ENCODE assay signal across 20 cellular contexts in genomic region chr11:30106782-30107181, GRCh38.
DNase-seq lines count a peak whose midpoint lies in the region; ATAC-seq, FAIRE-seq and TF ChIP-seq lines count a peak whose summit lies in the region.
"Had no signal": no experiment of that assay in that cellular context is flagged by ENCODE, and none has a peak within 500 bp of the region (broad histone marks: within the 10 kb centered on the region; RNA-seq: fewer than 3 reads in every experiment).

No MANE protein-coding gene starts in this region.

- no peak overlapping the region for H3K4me3 ChIP-seq in astrocyte (ENCODE audit: insufficient read depth, low read depth, low read length)
- H3K4me3 ChIP-seq: HAP-1 had no signal

- H4K20me1 ChIP-seq in astrocyte (ENCODE audit: insufficient read depth, low read length) = no peaks in the 10 kb centered on the region

- H3K9me3 Mint-ChIP-seq in astrocyte (ENCODE audit: unreplicated experiment) (no peaks in the 10 kb centered on the region), nephron (peaks cover 7% of the 10 kb centered on the region), T-cell (peaks cover 3 to 6% (median 5%) of the 10 kb centered on the region in 3 donors)
- no peaks in the 10 kb centered on the region for H3K9me3 Mint-ChIP-seq in stimulated activated naive B cell treated with anti-CD40 and anti-IgM and Interleukin-4, amounts not matched to agents 10 μg/mL and 1 μg/mL and 100 μg/mL, for 72 hours

- H3K79me2 ChIP-seq in astrocyte (ENCODE audit: insufficient read depth, low read length) = no peaks in the 10 kb centered on the region

- H3K36me3 Mint-ChIP-seq in astrocyte (ENCODE audit: low read depth, unreplicated experiment) (no peaks in the 10 kb centered on the region), nephron (ENCODE audit: low read depth) (no peaks in the 10 kb centered on the region), T-cell (no peaks in the 10 kb centered on the region)
- no peaks in the 10 kb centered on the region for H3K36me3 Mint-ChIP-seq in stimulated activated naive B cell treated with anti-CD40 and anti-IgM and Interleukin-4, amounts not matched to agents 10 μg/mL and 1 μg/mL and 100 μg/mL, for 72 hours
- H3K36me3 Mint-ChIP-seq: CD4-positive, alpha-beta memory T cell had no signal

- H3K36me3 ChIP-seq in astrocyte (ENCODE audit: insufficient read depth, low read length) = no peaks in the 10 kb centered on the region
- H3K36me3 ChIP-seq: HAP-1 had no signal

- H3K27ac ChIP-seq in astrocyte (ENCODE audit: low read depth, low read length) = no peak overlapping the region

- H3K27ac Mint-ChIP-seq in astrocyte (ENCODE audit: unreplicated experiment) = peak overlapping the region; percentile 99
- peak overlapping the region in 2 of 3 experiments; percentile 10 to 14 for H3K27ac Mint-ChIP-seq in nephron
- no peak overlapping the region for H3K27ac Mint-ChIP-seq in T-cell
- no peak overlapping the region for H3K27ac Mint-ChIP-seq in stimulated activated naive B cell treated with anti-CD40 and anti-IgM and Interleukin-4, amounts not matched to agents 10 μg/mL and 1 μg/mL and 100 μg/mL, for 72 hours
- H3K27ac Mint-ChIP-seq: CD4-positive, alpha-beta memory T cell; HFFc6 had no signal

- no peak for DNase-seq in astrocyte (ENCODE audit: low read depth)
- peak; percentile 5 for DNase-seq in putamen (ENCODE audit: low spot score)
- no peak for DNase-seq in T-cell
- no peak for DNase-seq in dermis blood vessel endothelial cell
- DNase-seq in stimulated activated naive B cell treated with anti-CD40 and anti-IgM and Interleukin-4, amounts not matched to agents 10 μg/mL and 1 μg/mL and 100 μg/mL, for 72 hours = no peak
- DNase-seq: C1 segment of cervical spinal cord; Calu3; CD4-positive, alpha-beta memory T cell; COR-L47; DMS53; DMS79 treated with DMSO at 0.1 percent for 48 hours; GF-D8; GOT3; HFFc6 had no signal

- H3K9ac ChIP-seq in astrocyte (ENCODE audit: low read length) = no peak overlapping the region

- FAIRE-seq in astrocyte (lab: Jason Lieb, UNC) = no peak
- FAIRE-seq: GM12891, GM18507, H54 had no signal

- CTCF ChIA-PET in T-cell (lab: Charles Lee) = no interaction called here

- H2AFZ ChIP-seq in astrocyte (ENCODE audit: low read depth, low read length) = no peak overlapping the region

- H3K4me3 Mint-ChIP-seq in astrocyte (ENCODE audit: unreplicated experiment) (no peak overlapping the region), nephron (no peak overlapping the region), T-cell (no peak overlapping the region)
- no peak overlapping the region for H3K4me3 Mint-ChIP-seq in stimulated activated naive B cell treated with anti-CD40 and anti-IgM and Interleukin-4, amounts not matched to agents 10 μg/mL and 1 μg/mL and 100 μg/mL, for 72 hours
- H3K4me3 Mint-ChIP-seq: CD4-positive, alpha-beta memory T cell; HFFc6 had no signal

- TF ChIP-seq CTCF in astrocyte (IDR thresholded peaks at IDR 0.05; ENCODE audit: insufficient read depth, low read depth, low read length) (no peak), nephron (IDR thresholded peaks at IDR 0.05; ENCODE audit: unreplicated experiment in 3 of 3) (no peak)

- H3K27me3 ChIP-seq in astrocyte (ENCODE audit: insufficient read depth, low read length) = no peaks in the 10 kb centered on the region

- POLR2A ChIA-PET in T-cell (lab: Charles Lee) = no interaction called here

- H3K27me3 Mint-ChIP-seq in astrocyte (ENCODE audit: low read depth, unreplicated experiment) = peaks cover 8% of the 10 kb centered on the region
- H3K27me3 Mint-ChIP-seq in nephron (ENCODE audit: low read depth) = peaks cover 3% of the 10 kb centered on the region
- H3K27me3 Mint-ChIP-seq in T-cell = no peaks in the 10 kb centered on the region
- no peaks in the 10 kb centered on the region for H3K27me3 Mint-ChIP-seq in stimulated activated naive B cell treated with anti-CD40 and anti-IgM and Interleukin-4, amounts not matched to agents 10 μg/mL and 1 μg/mL and 100 μg/mL, for 72 hours
- H3K27me3 Mint-ChIP-seq: CD4-positive, alpha-beta memory T cell had no signal

- ATAC-seq in T-cell (replicated peaks in 1 of 4) (no peak), HG03354 (IDR thresholded peaks at IDR 0.05; ENCODE audit: poor library complexity, severe bottlenecking, unreplicated experiment) (no peak)
- no peak for ATAC-seq in stimulated activated naive B cell treated with anti-CD40 and anti-IgM and Interleukin-4, amounts not matched to agents 10 μg/mL and 1 μg/mL and 100 μg/mL, for 72 hours (replicated peaks)

- no peak overlapping the region for H3K4me2 ChIP-seq in astrocyte (ENCODE audit: low read length)

- no peaks in the 10 kb centered on the region for H3K9me3 ChIP-seq in astrocyte (ENCODE audit: insufficient read depth, low read depth, low read length)
- H3K9me3 ChIP-seq: HAP-1 had no signal

- H3K4me1 Mint-ChIP-seq in astrocyte (ENCODE audit: low read depth, unreplicated experiment) (peaks cover 26% of the 10 kb centered on the region), nephron (peaks cover 6% of the 10 kb centered on the region), T-cell (no peaks in the 10 kb centered on the region)
- no peaks in the 10 kb centered on the region for H3K4me1 Mint-ChIP-seq in stimulated activated naive B cell treated with anti-CD40 and anti-IgM and Interleukin-4, amounts not matched to agents 10 μg/mL and 1 μg/mL and 100 μg/mL, for 72 hours
- H3K4me1 Mint-ChIP-seq: CD4-positive, alpha-beta memory T cell had no signal

- no peaks in the 10 kb centered on the region for H3K4me1 ChIP-seq in astrocyte (ENCODE audit: insufficient read depth, low read length)
- H3K4me1 ChIP-seq: HAP-1 had no signal

Comparison
In these comparisons a context has a peak if more than half of its experiments do, and no peak if none do; other contexts are left out.
1. H3K27ac Mint-ChIP-seq: peak in astrocyte (single experiment) and nephron (2 of 3); none in T-cell (0 of 2) and stimulated activated naive B cell treated with anti-CD40 and anti-IgM and Interleukin-4, amounts not matched to agents 10 μg/mL and 1 μg/mL and 100 μg/mL, for 72 hours (single experiment).